In the genomic region with DNA sequence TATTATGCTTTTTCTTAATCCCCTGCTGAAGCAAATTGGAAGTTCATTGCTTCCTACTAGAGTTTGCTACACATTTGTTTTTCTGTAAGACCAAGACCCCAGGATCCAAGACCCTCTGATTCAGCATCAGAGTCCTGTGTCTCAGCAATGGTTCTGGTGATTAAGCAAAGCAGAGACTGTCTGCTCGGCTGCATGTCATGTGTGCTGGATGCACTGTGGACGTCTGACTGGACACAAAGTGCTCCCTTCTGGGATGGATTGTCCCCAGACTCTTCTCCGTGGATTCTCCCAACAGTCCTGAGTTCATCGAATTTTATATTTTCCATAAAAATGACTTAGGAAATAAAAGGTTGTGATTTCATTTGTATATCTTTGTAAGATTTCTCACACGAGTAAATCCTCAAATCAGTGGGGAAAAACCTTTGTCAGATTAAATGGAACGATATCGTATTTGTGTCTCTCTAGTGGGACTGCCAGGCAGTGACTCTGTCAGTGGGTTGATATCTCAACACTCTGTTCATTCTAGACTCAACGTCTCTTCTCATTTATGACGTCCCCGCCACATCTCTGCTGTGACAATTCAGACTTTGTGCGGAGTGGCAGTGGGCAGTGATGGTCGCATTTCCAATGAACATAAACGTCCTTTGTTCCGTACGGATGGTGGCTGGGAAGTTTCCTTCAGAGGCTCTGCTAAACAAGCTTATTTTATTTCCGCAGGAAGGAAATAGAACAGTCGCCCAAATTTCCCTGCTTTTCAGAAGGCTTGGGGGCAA, we compare ENCODE assay signal across 28 cellular contexts. TPM values are rescaled to one million over a fixed set of nuclear protein-coding genes. Genes with fewer than 3 reads are reported as not detected.
DNase-seq lines count a peak whose midpoint lies in the region; FAIRE-seq and TF ChIP-seq lines count a peak whose summit lies in the region.
"Had no signal": no experiment of that assay in that cellular context is flagged by ENCODE, and none has a peak within 500 bp of the region (broad histone marks: within the 10 kb centered on the region; RNA-seq: fewer than 3 reads in every experiment).

No MANE protein-coding gene starts in this region.

- H3K4me1 Mint-ChIP-seq in MCF 10A (ENCODE audit: insufficient read depth, unreplicated experiment): no peaks in the 10 kb centered on the region
- H3K4me1 Mint-ChIP-seq: H9; naive B cell; stimulated activated memory B cell treated with anti-CD40 and anti-IgM and Interleukin-4, amounts not matched to agents 10 μg/mL and 1 μg/mL and 100 μg/mL, for 72 hours had no signal

- peak; percentile 32 for DNase-seq in RPMI7951 (ENCODE audit: low read depth)
- peak; percentile 39 to 46 for DNase-seq in frontal cortex (ENCODE audit: low spot score in 2 of 2)
- DNase-seq in nucleus accumbens (lab: John Stamatoyannopoulos, UW): peak in 39 of 56 donors; percentile 18 to 77 (median 50)
- no peak for DNase-seq in tibial nerve (ENCODE audit: low spot score in 2 of 2)
- DNase-seq in AG08395 (ENCODE audit: low spot score): no peak
- DNase-seq in GM19240 (ENCODE audit: insufficient read length, low spot score): no peak
- no peak for DNase-seq in SW 1271 (lab: John Stamatoyannopoulos, UW)
- DNase-seq in MCF 10A (ENCODE audit: unreplicated experiment): no peak
- DNase-seq: COR-L47; DMS53; effector CD4-positive, alpha-beta T cell; H9; islet precursor cell; left ventricle myocardium inferior; naive B cell; NCI-H146; NCI-H446; NCI-H748 treated with DMSO at 0.1 percent for 48 hours; SHP77; uterus had no signal

- TF ChIP-seq POLR2A in tibial nerve (IDR thresholded peaks at IDR 0.05): peak in 1 of 2 donors; percentile 47

- no peak overlapping the region for H3K27ac Mint-ChIP-seq in MCF 10A (ENCODE audit: low read depth, unreplicated experiment)
- H3K27ac Mint-ChIP-seq: activated naive CD4-positive, alpha-beta T cell treated with anti-CD3 and anti-CD28 coated beads, Interleukin-2, amount 50 U/mL, for 24 hours; H9; naive B cell; stimulated activated memory B cell treated with anti-CD40 and anti-IgM and Interleukin-4, amounts not matched to agents 10 μg/mL and 1 μg/mL and 100 μg/mL, for 72 hours had no signal

- peaks cover 24% of the 10 kb centered on the region for H3K27me3 Mint-ChIP-seq in MCF 10A (ENCODE audit: insufficient read depth, unreplicated experiment)
- H3K27me3 Mint-ChIP-seq: activated naive CD4-positive, alpha-beta T cell treated with anti-CD3 and anti-CD28 coated beads, Interleukin-2, amount 50 U/mL, for 24 hours had no signal

- H3K4me3 Mint-ChIP-seq in MCF 10A (ENCODE audit: unreplicated experiment): no peak overlapping the region
- H3K4me3 Mint-ChIP-seq: activated naive CD4-positive, alpha-beta T cell treated with anti-CD3 and anti-CD28 coated beads, Interleukin-2, amount 50 U/mL, for 24 hours; H9; naive B cell; stimulated activated memory B cell treated with anti-CD40 and anti-IgM and Interleukin-4, amounts not matched to agents 10 μg/mL and 1 μg/mL and 100 μg/mL, for 72 hours had no signal

- no peaks in the 10 kb centered on the region for H3K9me3 Mint-ChIP-seq in MCF 10A (ENCODE audit: unreplicated experiment)
- H3K9me3 Mint-ChIP-seq: activated naive CD4-positive, alpha-beta T cell treated with anti-CD3 and anti-CD28 coated beads, Interleukin-2, amount 50 U/mL, for 24 hours; H9; naive B cell; stimulated activated memory B cell treated with anti-CD40 and anti-IgM and Interleukin-4, amounts not matched to agents 10 μg/mL and 1 μg/mL and 100 μg/mL, for 72 hours had no signal

- 39 to 53% methylated on average over 17 of the region's 17 CpGs for WGBS in tibial nerve, 2 donors

- peak; percentile 77 to 83 for TF ChIP-seq EP300 in tibial nerve (IDR thresholded peaks at IDR 0.05)

- peak overlapping the region; percentile 52 to 84 (median 70) for H3K27ac ChIP-seq in tibial nerve
- H3K27ac ChIP-seq: BLaER1, breast epithelium, epithelial cell of prostate, left ventricle myocardium inferior, suprapubic skin, uterus had no signal

- no TSS peak for BruUV-seq in MCF 10A (replicated peaks; lab: Mats Ljungman, UMichigan)

- no peak for FAIRE-seq in frontal cortex (lab: Jason Lieb, UNC)
- FAIRE-seq: GM12892 had no signal

- POLR2A ChIA-PET in MCF 10A (lab: Yijun Ruan, JAX): no interaction called here

- H3K4me1 ChIP-seq in tibial nerve: peaks cover 0 to 19% (median 2%) of the 10 kb centered on the region in 4 donors
- H3K4me1 ChIP-seq: breast epithelium, left ventricle myocardium inferior, suprapubic skin, uterus had no signal

- H3K36me3 Mint-ChIP-seq in MCF 10A (ENCODE audit: insufficient read depth, unreplicated experiment): no peaks in the 10 kb centered on the region
- H3K36me3 Mint-ChIP-seq: activated naive CD4-positive, alpha-beta T cell treated with anti-CD3 and anti-CD28 coated beads, Interleukin-2, amount 50 U/mL, for 24 hours; naive B cell; stimulated activated memory B cell treated with anti-CD40 and anti-IgM and Interleukin-4, amounts not matched to agents 10 μg/mL and 1 μg/mL and 100 μg/mL, for 72 hours had no signal

- H3K9me3 ChIP-seq in tibial nerve: no peaks in the 10 kb centered on the region
- H3K9me3 ChIP-seq: BLaER1, breast epithelium, left ventricle myocardium inferior, suprapubic skin, uterus had no signal

- no peaks in the 10 kb centered on the region for H3K27me3 ChIP-seq in tibial nerve
- H3K27me3 ChIP-seq: BLaER1, breast epithelium, suprapubic skin, uterus had no signal

- CTCF ChIA-PET in MCF 10A (lab: Yijun Ruan, JAX): interaction anchor here (1.6 to 1.8 kb wide), 2 partner anchors 13 to 115 kb away, joined by 6 to 11 read pairs; no protein-coding TSS in a partner anchor

- intact Hi-C loops in MCF 10A (cut with micrococcal nuclease): no loop called here

- H3K4me3 ChIP-seq in tibial nerve: no peak overlapping the region
- H3K4me3 ChIP-seq: BLaER1, breast epithelium, left ventricle myocardium inferior, skin epidermis, suprapubic skin, uterus had no signal

- H3K36me3 ChIP-seq in tibial nerve: no peaks in the 10 kb centered on the region
- H3K36me3 ChIP-seq: BLaER1, breast epithelium, left ventricle myocardium inferior, suprapubic skin, uterus had no signal

- TF ChIP-seq CTCF in tibial nerve (IDR thresholded peaks at IDR 0.05) (no peak), MCF 10A (IDR thresholded peaks at IDR 0.05; ENCODE audit: unreplicated experiment) (no peak)

RNA-seq across cellular contexts. Expression of a gene that starts 58.6 kb away (rescaled TPM):
- 58.5 and 69.2 TPM in 2 replicates for total RNA-seq in RPMI7951 (2014; rRNA removed; shearing (Covaris generic))
- total RNA-seq in frontal cortex (2.4 TPM), tibial nerve (1 to 10 TPM; 1.1 to 5.1 (median 2.9) TPM), MCF 10A (2022) (10.7 and 11.5 TPM in 2 replicates)

Comparison
In these comparisons a context has a peak if more than half of its experiments do, and no peak if none do; other contexts are left out.
1. DNase-seq: peak in RPMI7951 (single experiment), frontal cortex (2 of 2) and nucleus accumbens (39 of 56); none in tibial nerve (0 of 2), AG08395 (single experiment), GM19240 (single experiment), SW 1271 (0 of 2) and MCF 10A (single experiment).